Comparison of ENCODE assay signal across 34 cellular contexts in genomic region chr1:14585771-14586170, GRCh38.
"Had no signal": no experiment of that assay in that cellular context is flagged by ENCODE, and none has a peak within 500 bp of the region (broad histone marks: within the 10 kb centered on the region; RNA-seq: fewer than 3 reads in every experiment).

No MANE protein-coding gene starts in this region.

- H3K36me3 ChIP-seq: adrenal gland, esophagus squamous epithelium, gastroesophageal sphincter, WERI-Rb-1 had no signal

- ATAC-seq: activated CD4-positive, CD25-positive, alpha-beta regulatory T cell treated with anti-CD3 and anti-CD28 coated beads, Interleukin-2, amount 50 U/mL, for 24 hours; activated CD8-positive, alpha-beta T cell treated with anti-CD3 and anti-CD28 coated beads for 36 hours; activated naive CD8-positive, alpha-beta T cell treated with anti-CD3 and anti-CD28 coated beads, Interleukin-2, amount 50 U/mL, for 24 hours; activated T-cell treated with anti-CD3 and anti-CD28 coated beads, Interleukin-2, amount 50 U/mL, for 4 hours; activated T-helper 17 cell treated with anti-CD3 and anti-CD28 coated beads, Interleukin-2, amount 50 U/mL, for 72 hours; body of pancreas; effector memory CD8-positive, alpha-beta T cell; gastroesophageal sphincter; T-helper 17 cell had no signal

- H3K27ac ChIP-seq: adrenal gland, body of pancreas, epithelial cell of prostate, esophagus squamous epithelium, gastroesophageal sphincter, WERI-Rb-1 had no signal

- FAIRE-seq: colon, endothelial cell of umbilical vein had no signal

- H3K4me1 ChIP-seq: adrenal gland, body of pancreas, gastroesophageal sphincter had no signal

- H3K4me3 ChIP-seq: adrenal gland, body of pancreas, esophagus squamous epithelium, gastroesophageal sphincter had no signal

- H3K27ac Mint-ChIP-seq: activated B cell treated with CpG ODN at 0.5 μM for 24 hours; activated CD8-positive, alpha-beta T cell treated with anti-CD3 and anti-CD28 coated beads for 36 hours; activated naive CD4-positive, alpha-beta T cell treated with anti-CD3 and anti-CD28 coated beads for 36 hours; activated naive CD4-positive, alpha-beta T cell treated with anti-CD3 and anti-CD28 coated beads, Interleukin-2, amount 50 U/mL, for 24 hours; activated naive CD8-positive, alpha-beta T cell treated with anti-CD3 and anti-CD28 coated beads for 36 hours; activated naive CD8-positive, alpha-beta T cell treated with anti-CD3 and anti-CD28 coated beads, Interleukin-2, amount 50 U/mL, for 24 hours; activated T-helper 17 cell treated with anti-CD3 and anti-CD28 coated beads, Interleukin-2, amount 50 U/mL, for 72 hours; effector memory CD8-positive, alpha-beta T cell; T-helper 17 cell; T-helper 2 cell treated with Interferon-gamma antibody and Interleukin-4, amounts not matched to agents 5 μg/mL and 100 μg/mL, for 36 hours had no signal

- DNase-seq: activated B cell treated with CpG ODN at 0.5 μM for 24 hours; activated CD4-positive, alpha-beta T cell treated with anti-CD3 and anti-CD28 coated beads for 48 hours; activated CD4-positive, alpha-beta T cell treated with anti-CD3 and anti-CD28 coated beads, Interleukin-2, amount 50 U/mL, for 1 hour; activated CD4-positive, alpha-beta T cell treated with anti-CD3 and anti-CD28 coated beads, Interleukin-2, amount 50 U/mL, for 48 hours; activated CD8-positive, alpha-beta memory T cell treated with anti-CD3 and anti-CD28 coated beads for 24 hours; activated CD8-positive, alpha-beta T cell treated with anti-CD3 and anti-CD28 coated beads for 36 hours; activated effector memory CD4-positive, alpha-beta T cell treated with Interleukin-2 at 50 U/mL for 16 hours; activated gamma-delta T cell treated with Interleukin-2 at 50 U/mL for 16 hours; activated naive CD4-positive, alpha-beta T cell treated with anti-CD3 and anti-CD28 coated beads for 36 hours; activated naive CD8-positive, alpha-beta T cell treated with anti-CD3 and anti-CD28 coated beads for 36 hours; activated naive CD8-positive, alpha-beta T cell treated with anti-CD3 and anti-CD28 coated beads, Interleukin-2, amount 50 U/mL, for 24 hours; activated T-cell treated with anti-CD3 and anti-CD28 coated beads, Interleukin-2, amount 50 U/mL, for 4 hours; adrenal gland; amygdala; aorta; body of pancreas; cortex of kidney; dermis blood vessel endothelial cell; effector CD4-positive, alpha-beta T cell; effector memory CD8-positive, alpha-beta T cell; esophagus squamous epithelium; foreskin melanocyte; T-helper 1 cell; T-helper 17 cell; T1000; WERI-Rb-1 had no signal

- H3K36me3 Mint-ChIP-seq: activated naive CD4-positive, alpha-beta T cell treated with anti-CD3 and anti-CD28 coated beads, Interleukin-2, amount 50 U/mL, for 24 hours; activated naive CD8-positive, alpha-beta T cell treated with anti-CD3 and anti-CD28 coated beads for 36 hours had no signal

- H3K4me3 Mint-ChIP-seq: activated B cell treated with CpG ODN at 0.5 μM for 24 hours; activated CD8-positive, alpha-beta T cell treated with anti-CD3 and anti-CD28 coated beads for 36 hours; activated naive CD4-positive, alpha-beta T cell treated with anti-CD3 and anti-CD28 coated beads for 36 hours; activated naive CD4-positive, alpha-beta T cell treated with anti-CD3 and anti-CD28 coated beads, Interleukin-2, amount 50 U/mL, for 24 hours; activated naive CD8-positive, alpha-beta T cell treated with anti-CD3 and anti-CD28 coated beads for 36 hours; activated naive CD8-positive, alpha-beta T cell treated with anti-CD3 and anti-CD28 coated beads, Interleukin-2, amount 50 U/mL, for 24 hours; activated T-cell treated with anti-CD3 and anti-CD28 coated beads, Interleukin-2, amount 50 U/mL, for 4 hours; activated T-helper 17 cell treated with anti-CD3 and anti-CD28 coated beads, Interleukin-2, amount 50 U/mL, for 72 hours; effector memory CD8-positive, alpha-beta T cell; T-helper 17 cell; T-helper 2 cell treated with Interferon-gamma antibody and Interleukin-4, amounts not matched to agents 5 μg/mL and 100 μg/mL, for 36 hours had no signal

- H3K27me3 ChIP-seq: adrenal gland, body of pancreas had no signal

- H3K4me1 Mint-ChIP-seq: activated B cell treated with CpG ODN at 0.5 μM for 24 hours; activated naive CD4-positive, alpha-beta T cell treated with anti-CD3 and anti-CD28 coated beads, Interleukin-2, amount 50 U/mL, for 24 hours; activated naive CD8-positive, alpha-beta T cell treated with anti-CD3 and anti-CD28 coated beads for 36 hours; activated naive CD8-positive, alpha-beta T cell treated with anti-CD3 and anti-CD28 coated beads, Interleukin-2, amount 50 U/mL, for 24 hours; activated T-helper 17 cell treated with anti-CD3 and anti-CD28 coated beads, Interleukin-2, amount 50 U/mL, for 72 hours; T-helper 17 cell had no signal

- H3K27me3 Mint-ChIP-seq: T-helper 17 cell had no signal

- H3K9me3 ChIP-seq: adrenal gland, body of pancreas, esophagus squamous epithelium, gastroesophageal sphincter had no signal
